Comparison of ENCODE assay signal across 20 cellular contexts in genomic region chr10:3292601-3293000, GRCh38.
DNase-seq lines count a peak whose midpoint lies in the region; ATAC-seq, FAIRE-seq and TF ChIP-seq lines count a peak whose summit lies in the region.
"Had no signal": no experiment of that assay in that cellular context is flagged by ENCODE, and none has a peak within 500 bp of the region (broad histone marks: within the 10 kb centered on the region; RNA-seq: fewer than 3 reads in every experiment).

No MANE protein-coding gene starts in this region.

- H3K27me3 ChIP-seq in bronchial epithelial cell (ENCODE audit: control insufficient read depth, insufficient read depth, low read length) = peaks cover 14% of the 10 kb centered on the region
- H3K27me3 ChIP-seq in mesenchymal stem cell (ENCODE audit: control insufficient read depth in 1 of 2, insufficient read depth in 1 of 2, low read length in 2 of 2) = peaks cover under 1 to 11% of the 10 kb centered on the region in 2 experiments
- H3K27me3 ChIP-seq: adrenal gland had no signal

- no peak overlapping the region for H3K18ac ChIP-seq in mesenchymal stem cell (ENCODE audit: low read depth in 1 of 2, low read length in 2 of 2)

- FAIRE-seq in bronchial epithelial cell (lab: Jason Lieb, UNC) = peak; percentile 77
- FAIRE-seq: urothelium cell line had no signal

- peak overlapping the region; percentile 60 for H3K9ac ChIP-seq in mesenchymal stem cell (ENCODE audit: low read length)

- ATAC-seq in HG03378 (IDR thresholded peaks at IDR 0.05; ENCODE audit: unreplicated experiment) (no peak), HG03159 (IDR thresholded peaks at IDR 0.05; ENCODE audit: unreplicated experiment) (no peak)
- ATAC-seq in activated T-helper 17 cell treated with anti-CD3 and anti-CD28 coated beads, Interleukin-2, amount 50 U/mL, for 72 hours (replicated peaks) = no peak
- ATAC-seq: activated CD8-positive, alpha-beta memory T cell treated with anti-CD3 and anti-CD28 coated beads, Interleukin-2, amount 10 ng/mL, durations not matched to agents 7 days and 5 days; left lobe of liver had no signal

- H2BK5ac ChIP-seq in mesenchymal stem cell (ENCODE audit: low read depth, low read length, poor library complexity, severe bottlenecking) = no peak overlapping the region

- no peaks in the 10 kb centered on the region for H3K36me3 Mint-ChIP-seq in activated T-helper 17 cell treated with anti-CD3 and anti-CD28 coated beads, Interleukin-2, amount 50 U/mL, for 72 hours (ENCODE audit: low read depth)
- H3K36me3 Mint-ChIP-seq: activated CD8-positive, alpha-beta memory T cell treated with anti-CD3 and anti-CD28 coated beads, Interleukin-2, amount 10 ng/mL, durations not matched to agents 7 days and 5 days had no signal

- H3K4me3 Mint-ChIP-seq in activated T-helper 17 cell treated with anti-CD3 and anti-CD28 coated beads, Interleukin-2, amount 50 U/mL, for 72 hours = no peak overlapping the region
- H3K4me3 Mint-ChIP-seq: activated CD8-positive, alpha-beta memory T cell treated with anti-CD3 and anti-CD28 coated beads, Interleukin-2, amount 10 ng/mL, durations not matched to agents 7 days and 5 days; central memory CD8-positive, alpha-beta T cell had no signal

- no peak overlapping the region for H4K91ac ChIP-seq in mesenchymal stem cell (ENCODE audit: low read length)

- DNase-seq in GM04503 (ENCODE audit: low read depth) = peak; percentile 93
- DNase-seq in bronchial epithelial cell (ENCODE audit: low read depth) = no peak
- peak; percentile 39 for DNase-seq in mesenchymal stem cell
- DNase-seq in skeletal muscle cell (ENCODE audit: low read depth) = peak; percentile 39
- no peak for DNase-seq in posterior cingulate gyrus
- DNase-seq: activated CD4-positive, CD25-positive, alpha-beta regulatory T cell treated with anti-CD3 and anti-CD28 coated beads, Interleukin-2, amount 50 U/mL, for 72 hours; activated CD8-positive, alpha-beta memory T cell treated with anti-CD3 and anti-CD28 coated beads, Interleukin-2, amount 10 ng/mL, durations not matched to agents 7 days and 5 days; effector CD4-positive, alpha-beta T cell; GOT3; NCI-H1092 treated with DMSO at 0.1 percent for 48 hours; stimulated activated naive CD4-positive, alpha-beta T cell treated with Interleukin-2 at 50 U/mL for 16 hours; T-helper 9 cell had no signal

- no peaks in the 10 kb centered on the region for H3K4me1 Mint-ChIP-seq in activated T-helper 17 cell treated with anti-CD3 and anti-CD28 coated beads, Interleukin-2, amount 50 U/mL, for 72 hours
- H3K4me1 Mint-ChIP-seq: activated CD8-positive, alpha-beta memory T cell treated with anti-CD3 and anti-CD28 coated beads, Interleukin-2, amount 10 ng/mL, durations not matched to agents 7 days and 5 days; central memory CD8-positive, alpha-beta T cell had no signal

- no peak overlapping the region for H2AK5ac ChIP-seq in mesenchymal stem cell (ENCODE audit: low read length, severe bottlenecking)

- H3K27ac Mint-ChIP-seq in activated T-helper 17 cell treated with anti-CD3 and anti-CD28 coated beads, Interleukin-2, amount 50 U/mL, for 72 hours = no peak overlapping the region
- H3K27ac Mint-ChIP-seq: activated CD8-positive, alpha-beta memory T cell treated with anti-CD3 and anti-CD28 coated beads, Interleukin-2, amount 10 ng/mL, durations not matched to agents 7 days and 5 days had no signal

- H3K9me3 Mint-ChIP-seq in activated T-helper 17 cell treated with anti-CD3 and anti-CD28 coated beads, Interleukin-2, amount 50 U/mL, for 72 hours = no peaks in the 10 kb centered on the region
- H3K9me3 Mint-ChIP-seq: central memory CD8-positive, alpha-beta T cell had no signal

- H3K79me1 ChIP-seq in mesenchymal stem cell (replicated peaks; ENCODE audit: low read length, poor library complexity, severe bottlenecking) = no peaks in the 10 kb centered on the region

- H3K27ac ChIP-seq in mesenchymal stem cell (ENCODE audit: low read length, poor library complexity, severe bottlenecking) = no peak overlapping the region
- H3K27ac ChIP-seq: SK-N-MC had no signal

- no peak overlapping the region for H3K14ac ChIP-seq in mesenchymal stem cell (ENCODE audit: low read length in 2 of 2)

- peaks cover 8% of the 10 kb centered on the region for H3K27me3 Mint-ChIP-seq in activated T-helper 17 cell treated with anti-CD3 and anti-CD28 coated beads, Interleukin-2, amount 50 U/mL, for 72 hours

- no peak overlapping the region for H2BK12ac ChIP-seq in mesenchymal stem cell (ENCODE audit: low read length in 2 of 2)

- H3K36me3 ChIP-seq in bronchial epithelial cell (ENCODE audit: control insufficient read depth, insufficient read depth, low read length) (no peaks in the 10 kb centered on the region), mesenchymal stem cell (ENCODE audit: control insufficient read depth in 1 of 2, insufficient read depth in 2 of 2, low read depth in 1 of 2, low read length in 2 of 2) (no peaks in the 10 kb centered on the region)
- H3K36me3 ChIP-seq: adrenal gland had no signal

- H3K4me3 ChIP-seq in bronchial epithelial cell (ENCODE audit: low read depth, low read length) = no peak overlapping the region
- H3K4me3 ChIP-seq in mesenchymal stem cell (ENCODE audit: insufficient read depth in 1 of 2, low read depth in 1 of 2, low read length in 2 of 2) = no peak overlapping the region
- no peak overlapping the region for H3K4me3 ChIP-seq in skeletal muscle cell (ENCODE audit: low read depth, low read length)
- H3K4me3 ChIP-seq: adrenal gland, SK-N-MC had no signal

- no peak overlapping the region for H2BK15ac ChIP-seq in mesenchymal stem cell (ENCODE audit: low read depth, poor library complexity, severe bottlenecking)

- no peak overlapping the region for H2BK120ac ChIP-seq in mesenchymal stem cell (ENCODE audit: low read depth, low read length)

- H4K8ac ChIP-seq in mesenchymal stem cell (ENCODE audit: low read length) = no peak overlapping the region

- H3K4ac ChIP-seq in mesenchymal stem cell (ENCODE audit: low read depth in 1 of 2, low read length in 2 of 2) = no peak overlapping the region

- no peak overlapping the region for H3K4me2 ChIP-seq in mesenchymal stem cell (ENCODE audit: low read length, poor library complexity, severe bottlenecking)

- TF ChIP-seq CTCF in bronchial epithelial cell (IDR thresholded peaks at IDR 0.05; ENCODE audit: insufficient read depth, low read length, severe bottlenecking) = no peak

- no peak overlapping the region for H2AFZ ChIP-seq in mesenchymal stem cell (ENCODE audit: low read depth, low read length)

- 40% methylated on average over 7 of the region's 8 CpGs for WGBS in mesenchymal stem cell

- intact Hi-C loops in posterior cingulate gyrus (cut with DNase I) = no loop called here

- H3K4me1 ChIP-seq in mesenchymal stem cell (ENCODE audit: control insufficient read depth, insufficient read depth, low read depth, low read length) = peaks cover 7% of the 10 kb centered on the region
- H3K4me1 ChIP-seq: adrenal gland had no signal

- H3K9me3 ChIP-seq in mesenchymal stem cell (ENCODE audit: control insufficient read depth, low read length) = no peaks in the 10 kb centered on the region
- H3K9me3 ChIP-seq: adrenal gland had no signal

- H3K23ac ChIP-seq in mesenchymal stem cell (ENCODE audit: low read length in 2 of 2) = no peak overlapping the region

Comparison
In these comparisons a context has a peak if more than half of its experiments do, and no peak if none do; other contexts are left out.
1. DNase-seq: peak in GM04503 (single experiment), mesenchymal stem cell (single experiment) and skeletal muscle cell (single experiment); none in bronchial epithelial cell (single experiment) and posterior cingulate gyrus (0 of 10).